Comparison of ENCODE assay signal across 8 cellular contexts in the genomic region with DNA sequence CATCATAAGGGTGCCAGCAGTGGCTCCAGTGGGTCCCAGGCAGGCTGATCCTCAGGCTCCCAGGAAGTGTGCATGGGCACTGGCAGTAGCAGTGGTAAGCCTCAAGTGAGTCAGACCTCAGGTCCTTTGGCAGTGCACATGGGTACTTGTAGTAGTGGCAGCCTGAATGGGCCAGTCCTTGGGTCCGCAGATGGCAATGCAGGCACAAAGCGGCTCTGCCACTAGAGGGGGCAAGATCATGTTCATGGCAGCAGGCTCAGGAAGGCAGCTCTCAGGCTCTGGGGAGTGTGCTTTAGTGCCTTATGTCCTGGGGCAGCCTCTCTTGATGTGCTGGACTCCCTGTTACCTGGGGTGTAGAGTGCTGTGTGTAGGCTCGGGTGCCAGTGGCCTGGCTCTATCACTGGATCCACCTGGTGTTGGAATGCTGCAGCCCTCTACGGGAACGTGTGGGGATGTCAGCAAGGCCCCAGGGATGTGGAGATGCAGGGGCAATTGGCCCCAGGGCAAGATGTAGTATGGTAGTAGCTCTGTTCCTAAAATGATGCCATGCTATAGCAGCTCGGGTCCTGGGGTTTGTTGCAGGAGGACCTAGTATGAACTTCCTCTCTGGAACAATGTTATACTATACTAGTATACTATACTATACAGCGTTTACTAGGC. TPM values are rescaled to one million over a fixed set of nuclear protein-coding genes. Genes with fewer than 3 reads are reported as not detected.
DNase-seq lines count a peak whose midpoint lies in the region; ATAC-seq and TF ChIP-seq lines count a peak whose summit lies in the region.

No MANE protein-coding gene starts in this region.

- TF ChIP-seq POLR2A in NB4 (IDR thresholded peaks at IDR 0.05; ENCODE audit: extremely low read depth, insufficient read length): no peak
- no peak for TF ChIP-seq POLR2A in body of pancreas (IDR thresholded peaks at IDR 0.05)

- DNase-seq in NCI-H1417 (lab: John Stamatoyannopoulos, UW) (peak in 2 of 3 experiments; percentile 0 to 5), NCI-H1417 treated with DMSO at 0.1 percent for 48 hours (lab: John Stamatoyannopoulos, UW) (no peak), NB4 (ENCODE audit: low read depth) (peak; percentile 80), T-helper 22 cell (ENCODE audit: low read depth) (peak; percentile 9), body of pancreas (peak; percentile 76 to 82 (median 78)), kidney epithelial cell (ENCODE audit: low read depth) (no peak)
- peak; percentile 10 for DNase-seq in stimulated activated CD8-positive, alpha-beta memory T cell treated with anti-CD3 and anti-CD28 coated beads, Interleukin-12 subunit alpha, Interleukin-12 subunit beta, amount 100 ng/mL, for 1 hour (ENCODE audit: low read depth)

- H3K9me3 ChIP-seq in body of pancreas: no peaks in the 10 kb centered on the region

- no peaks in the 10 kb centered on the region for H3K27me3 ChIP-seq in body of pancreas
- no peaks in the 10 kb centered on the region for H3K27me3 ChIP-seq in kidney epithelial cell (ENCODE audit: control insufficient read depth, insufficient read depth, low read length)

- ATAC-seq in body of pancreas: peak; percentile 79
- ATAC-seq in GM19395 (IDR thresholded peaks at IDR 0.05; ENCODE audit: unreplicated experiment): no peak

- H3K4me3 ChIP-seq in NB4 (ENCODE audit: low read depth, low read length) (no peak overlapping the region), body of pancreas (no peak overlapping the region), kidney epithelial cell (ENCODE audit: low read depth, low read length) (no peak overlapping the region)

- peaks cover 9% of the 10 kb centered on the region for H3K4me1 ChIP-seq in body of pancreas

- H3K27ac ChIP-seq in body of pancreas: no peak overlapping the region

- H3K36me3 ChIP-seq in body of pancreas (replicated peaks in 1 of 2; ENCODE audit: insufficient read depth in 1 of 2, low read depth in 2 of 2) (peaks cover 0 to 12% of the 10 kb centered on the region in 2 donors), kidney epithelial cell (ENCODE audit: control insufficient read depth, insufficient read depth, low read length) (no peaks in the 10 kb centered on the region)

- intact Hi-C loops in body of pancreas (cut with DNase I): no loop called here

- whole genome bisulfite sequencing in body of pancreas, 2 donors: 68 to 77% methylated on average over 6 to 7 of the region's 7 CpGs

- peak; percentile 94 for TF ChIP-seq CTCF in NB4 (IDR thresholded peaks at IDR 0.05; ENCODE audit: low read depth, low read length)
- peak; percentile 40 to 61 (median 53) for TF ChIP-seq CTCF in body of pancreas (IDR thresholded peaks at IDR 0.05)
- TF ChIP-seq CTCF in kidney epithelial cell (IDR thresholded peaks at IDR 0.05; ENCODE audit: insufficient read depth, low read length, poor library complexity, severe bottlenecking): peak; percentile 77

RNA-seq across cellular contexts. Expression of a gene that starts 11.0 kb away (rescaled TPM):
- 10 to 100 TPM; 65.9 to 89.2 TPM for total RNA-seq in body of pancreas
- 5.9 and 14.4 TPM in 2 replicates for total RNA-seq in kidney epithelial cell

RNA-seq across cellular contexts. Expression of a gene that starts 31.4 kb away (rescaled TPM):
- total RNA-seq in body of pancreas (10 to 100 TPM; 13.2 to 16.3 TPM), kidney epithelial cell (15.3 and 20.5 TPM in 2 replicates)

RNA-seq across cellular contexts. Expression of a gene that starts 31.5 kb away (rescaled TPM):
- total RNA-seq in body of pancreas (1 to 10 TPM; 2.3 to 3.6 TPM), kidney epithelial cell (0.82 and 2.7 TPM in 2 replicates)

RNA-seq across cellular contexts. Expression of a gene that starts 33.2 kb away (rescaled TPM):
- 10 to 100 TPM; 25.1 to 34.8 TPM for total RNA-seq in body of pancreas
- 70.8 and 92.0 TPM in 2 replicates for total RNA-seq in kidney epithelial cell

Comparison
In these comparisons a context has a peak if more than half of its experiments do, and no peak if none do; other contexts are left out.
1. DNase-seq: peak in NCI-H1417 (2 of 3), NB4 (single experiment), T-helper 22 cell (single experiment), body of pancreas (4 of 4) and stimulated activated CD8-positive, alpha-beta memory T cell treated with anti-CD3 and anti-CD28 coated beads, Interleukin-12 subunit alpha, Interleukin-12 subunit beta, amount 100 ng/mL, for 1 hour (single experiment); none in NCI-H1417 treated with DMSO at 0.1 percent for 48 hours (single experiment) and kidney epithelial cell (single experiment).
2. Peak in every context shown above with its lines, with median percentiles within 50 percentile points of each other: CTCF ChIP-seq.